In genomic region chr17:41688641-41689496, GRCh38 we compare ENCODE assay signal across 1 cellular context.
A peak's percentile ranks its signal among the peaks of the same experiment; 100 is the strongest.
TF ChIP-seq lines count a peak whose summit lies in the region.

EIF1 (plus strand) TSS chr17:41688885; CDS start chr17:41689039, 154 bp downstream.

TF ChIP-seq in HepG2, 621 proteins besides CTCF, POLR2A, EP300 and RAD21 (continued from another document and continues in another):
- TF ChIP-seq ZBTB1 (CRISPR knock-in tag; IDR thresholded peaks at IDR 0.05; ENCODE audit: borderline replicate concordance) (no peak), HDAC2 (CRISPR knock-in tag; IDR thresholded peaks at IDR 0.05) (peak; percentile 78; the same call in 1 of the 2 replicates), ARID3A (IDR thresholded peaks at IDR 0.05; ENCODE audit: low read depth, low read length) (0 out of 2 replicates have a peak, but pooled peaks have one; percentile 6), SNAPC2 (CRISPR knock-in tag; IDR thresholded peaks at IDR 0.05) (no peak), ZNF562 (CRISPR knock-in tag; IDR thresholded peaks at IDR 0.05; ENCODE audit: borderline replicate concordance) (no peak), LCORL (IDR thresholded peaks at IDR 0.05) (no peak), LCORL (CRISPR knock-in tag; IDR thresholded peaks at IDR 0.05) (peak; percentile 72), ZNF3 (CRISPR knock-in tag; IDR thresholded peaks at IDR 0.05) (no peak; the same call in 1 of the 2 replicates), ZNF891 (CRISPR knock-in tag; IDR thresholded peaks at IDR 0.05) (peak; percentile 98), FOXA3 (CRISPR knock-in tag; IDR thresholded peaks at IDR 0.05) (peak; percentile 72), PRDM10 (CRISPR knock-in tag; IDR thresholded peaks at IDR 0.05; ENCODE audit: low read depth) (peak; percentile 33), ATAD3A (CRISPR knock-in tag; IDR thresholded peaks at IDR 0.05) (no peak), ZBTB46 (CRISPR knock-in tag; IDR thresholded peaks at IDR 0.05; ENCODE audit: borderline replicate concordance) (0 out of 2 replicates have a peak, but pooled peaks have one; percentile 91), IKZF1 (IDR thresholded peaks at IDR 0.05) (no peak), ZNF33B (CRISPR knock-in tag; IDR thresholded peaks at IDR 0.05) (peak; percentile 95), YEATS2 (CRISPR knock-in tag; IDR thresholded peaks at IDR 0.05; ENCODE audit: borderline replicate concordance) (peak; percentile 92), ZNF576 (CRISPR knock-in tag; IDR thresholded peaks at IDR 0.05) (0 out of 2 replicates have a peak, but pooled peaks have one; percentile 61), CSRNP1 (CRISPR knock-in tag; IDR thresholded peaks at IDR 0.05) (peak; percentile 47; the same call in 1 of the 2 replicates), KLF6 (CRISPR knock-in tag; IDR thresholded peaks at IDR 0.05) (peak; percentile 98; the same call in 1 of the 2 replicates), ARHGAP35 (CRISPR knock-in tag; IDR thresholded peaks at IDR 0.05; ENCODE audit: borderline replicate concordance) (peak; percentile 96; the same call in 1 of the 2 replicates), ZNF274 (CRISPR knock-in tag; IDR thresholded peaks at IDR 0.05) (peak; percentile 98), THAP11 (CRISPR knock-in tag; IDR thresholded peaks at IDR 0.05) (peak; percentile 90), PATZ1 (CRISPR knock-in tag; IDR thresholded peaks at IDR 0.05) (peak; percentile 84), KAT2B (IDR thresholded peaks at IDR 0.05; ENCODE audit: borderline replicate concordance, low read depth, low read length) (no peak), ZNF598 (CRISPR knock-in tag; IDR thresholded peaks at IDR 0.05; ENCODE audit: borderline replicate concordance) (peak; percentile 97), TGIF2 (CRISPR knock-in tag; IDR thresholded peaks at IDR 0.05) (peak; percentile 56; the same call in 1 of the 2 replicates), EZH2 (conservative IDR thresholded peaks at IDR 0.05; ENCODE audit: low read depth, low read length) (no peak), ZNF563 (CRISPR knock-in tag; IDR thresholded peaks at IDR 0.05) (peak; percentile 99), ZNF589 (CRISPR knock-in tag; conservative IDR thresholded peaks at IDR 0.05) (peak; percentile 70; the same call in 1 of the 2 replicates), ZNF547 (CRISPR knock-in tag; IDR thresholded peaks at IDR 0.05) (no peak; the same call in none of the 2 replicates), FOXP4 (CRISPR knock-in tag; IDR thresholded peaks at IDR 0.05) (peak; percentile 43), MAZ (IDR thresholded peaks at IDR 0.05; ENCODE audit: borderline replicate concordance, low read depth, low read length) (peak; percentile 97), MAZ (CRISPR knock-in tag; IDR thresholded peaks at IDR 0.05; ENCODE audit: low read depth) (peak; percentile 97), YEATS4 (CRISPR knock-in tag; IDR thresholded peaks at IDR 0.05; ENCODE audit: borderline replicate concordance) (no peak; the same call in 1 of the 2 replicates), HMGA1 (CRISPR knock-in tag; conservative IDR thresholded peaks at IDR 0.05) (no peak), SIX4 (CRISPR knock-in tag; IDR thresholded peaks at IDR 0.05) (no peak; the same call in 1 of the 2 replicates), ZNF549 (CRISPR knock-in tag; IDR thresholded peaks at IDR 0.05) (no peak), STAT5B (CRISPR knock-in tag; IDR thresholded peaks at IDR 0.05) (no peak), ZNF367 (CRISPR knock-in tag; IDR thresholded peaks at IDR 0.05; ENCODE audit: borderline replicate concordance) (no peak), ELF3 (CRISPR knock-in tag; IDR thresholded peaks at IDR 0.05) (peak; percentile 57; the same call in 1 of the 2 replicates), ZNF292 (CRISPR knock-in tag; IDR thresholded peaks at IDR 0.05; ENCODE audit: borderline replicate concordance, low read depth) (peak; percentile 46; the same call in 1 of the 2 replicates), ZNF672 (CRISPR knock-in tag; IDR thresholded peaks at IDR 0.05) (no peak), TEF (CRISPR knock-in tag; IDR thresholded peaks at IDR 0.05) (no peak), PLSCR1 (CRISPR knock-in tag; IDR thresholded peaks at IDR 0.05; ENCODE audit: borderline replicate concordance) (0 out of 2 replicates have a peak, but pooled peaks have one; percentile 21), ZNF143 (CRISPR knock-in tag; IDR thresholded peaks at IDR 0.05) (peak; percentile 53), RARA (CRISPR knock-in tag; IDR thresholded peaks at IDR 0.05) (peak; percentile 36)
